In genomic region chr5:59126665-59127354, GRCh38 we compare ENCODE assay signal across 2 cellular contexts.
TF ChIP-seq lines count a peak whose summit lies in the region.

No MANE protein-coding gene starts in this region.

TF ChIP-seq in GM12878, 131 proteins besides CTCF, POLR2A, EP300 and RAD21 (continued from another document):
- TF ChIP-seq REST (IDR thresholded peaks at IDR 0.05; ENCODE audit: low read depth, low read length) (peak; percentile 55; the same call in 1 of the 2 replicates), LARP7 (IDR thresholded peaks at IDR 0.05) (no peak), CBX3 (IDR thresholded peaks at IDR 0.05; ENCODE audit: borderline replicate concordance, low read depth) (no peak)

TF ChIP-seq in HepG2, 621 proteins besides CTCF, POLR2A, EP300 and RAD21 (continued from another document):
- no peak for TF ChIP-seq PAXIP1 (CRISPR knock-in tag; conservative IDR thresholded peaks at IDR 0.05)
